ENCODE assay signal across 8 cellular contexts in genomic region chr7:27154901-27155815, GRCh38. TPM values are rescaled to one million over a fixed set of nuclear protein-coding genes. Genes with fewer than 3 reads are reported as not detected.
DNase-seq lines count a peak whose midpoint lies in the region; ATAC-seq lines count a peak whose summit lies in the region.

No MANE protein-coding gene starts in this region.

- peaks cover 3% of the 10 kb centered on the region for H3K36me3 Mint-ChIP-seq in activated naive CD8-positive, alpha-beta T cell

- H3K9me3 Mint-ChIP-seq in activated naive CD8-positive, alpha-beta T cell (ENCODE audit: low read depth), result no peaks in the 10 kb centered on the region

- peaks cover 38 to 39% of the 10 kb centered on the region in 2 donors for H3K4me1 ChIP-seq in mucosa of rectum (ENCODE audit: control insufficient read depth in 2 of 2, insufficient read depth in 2 of 2, low read length in 2 of 2)

- H3K4me3 Mint-ChIP-seq in activated naive CD8-positive, alpha-beta T cell, result peak overlapping the region; percentile 83

- peak overlapping the region; percentile 80 to 82 for H3K4me3 ChIP-seq in mucosa of rectum (ENCODE audit: low read length in 2 of 2)

- ATAC-seq in HG03108 (IDR thresholded peaks at IDR 0.05; ENCODE audit: unreplicated experiment), result no peak

- no peaks in the 10 kb centered on the region for H3K9me3 ChIP-seq in mucosa of rectum (ENCODE audit: control insufficient read depth in 2 of 2, low read length in 2 of 2)

- peaks cover 7 to 14% of the 10 kb centered on the region in 2 donors for H3K27me3 ChIP-seq in mucosa of rectum (ENCODE audit: control insufficient read depth in 2 of 2, insufficient read depth in 2 of 2, low read length in 2 of 2)

- peaks cover 63% of the 10 kb centered on the region for H3K27me3 Mint-ChIP-seq in activated naive CD8-positive, alpha-beta T cell

- H3K4me1 Mint-ChIP-seq in activated naive CD8-positive, alpha-beta T cell (ENCODE audit: low read depth), result peaks cover 64% of the 10 kb centered on the region

- peak overlapping the region; percentile 92 to 99 for H3K27ac ChIP-seq in mucosa of rectum (ENCODE audit: low read depth in 2 of 2, low read length in 2 of 2)

- peak; percentile 45 for DNase-seq in activated naive CD4-positive, alpha-beta T cell treated with Interleukin-2 at 50 U/mL for 16 hours
- DNase-seq in activated naive CD4-positive, alpha-beta T cell (lab: John Stamatoyannopoulos, UW), result no peak
- DNase-seq in ureter (ENCODE audit: low spot score) (peak; percentile 49), HuH-7.5 (ENCODE audit: low spot score) (no peak), kidney glomerular epithelial cell (lab: John Stamatoyannopoulos, UW) (no peak)

- peak overlapping the region; percentile 79 to 81 for H3K9ac ChIP-seq in mucosa of rectum (ENCODE audit: low read depth in 1 of 2, low read length in 2 of 2)

- H3K27ac Mint-ChIP-seq in activated naive CD8-positive, alpha-beta T cell, result peak overlapping the region; percentile 76

- H3K36me3 ChIP-seq in mucosa of rectum (ENCODE audit: control insufficient read depth in 2 of 2, insufficient read depth in 2 of 2, low read length in 2 of 2), result no peaks in the 10 kb centered on the region

RNA-seq across cellular contexts. Expression of gene HOXA7, which starts 1.3 kb away (rescaled TPM):
- total RNA-seq in ureter, result 6.3 TPM

RNA-seq across cellular contexts. Expression of gene HOXA3, which starts 2.8 kb away (rescaled TPM):
- total RNA-seq in ureter, result 16.0 TPM

RNA-seq across cellular contexts. Expression of gene HOXA6, which starts 7.6 kb away (rescaled TPM):
- 8.5 TPM for total RNA-seq in ureter

RNA-seq across cellular contexts. Expression of gene HOXA9, which starts 10.2 kb away (rescaled TPM):
- 7.4 TPM for total RNA-seq in ureter

RNA-seq across cellular contexts. Expression of gene HOXA5, which starts 11.7 kb away (rescaled TPM):
- 10.4 TPM for total RNA-seq in ureter

Comparison
In these comparisons a context has a peak if more than half of its experiments do, and no peak if none do; other contexts are left out.
1. DNase-seq: peak in activated naive CD4-positive, alpha-beta T cell treated with Interleukin-2 at 50 U/mL for 16 hours (single experiment) and ureter (single experiment); none in activated naive CD4-positive, alpha-beta T cell (0 of 4), HuH-7.5 (single experiment) and kidney glomerular epithelial cell (single experiment).